ENCODE assay signal across 20 cellular contexts in genomic region chr12:42396473-42397259, GRCh38.
DNase-seq lines count a peak whose midpoint lies in the region; ATAC-seq and TF ChIP-seq lines count a peak whose summit lies in the region.
"Had no signal": no experiment of that assay in that cellular context is flagged by ENCODE, and none has a peak within 500 bp of the region (broad histone marks: within the 10 kb centered on the region; RNA-seq: fewer than 3 reads in every experiment).

No MANE protein-coding gene starts in this region.

- H3K27ac Mint-ChIP-seq in activated B cell treated with CpG ODN at 0.5 μM for 24 hours (peak overlapping the region; percentile 41), nephron (peak overlapping the region; percentile 18 to 86 (median 65))
- no peak overlapping the region for H3K27ac Mint-ChIP-seq in activated CD8-positive, alpha-beta memory T cell treated with anti-CD3 and anti-CD28 coated beads, Interleukin-2, amount 10 ng/mL, durations not matched to agents 7 days and 5 days

- no peaks in the 10 kb centered on the region for H3K4me1 ChIP-seq in HEK293 (ENCODE audit: control insufficient read depth, insufficient read depth, low read length)
- H3K4me1 ChIP-seq: esophagus squamous epithelium had no signal

- H3K9me3 ChIP-seq in HEK293 (ENCODE audit: control insufficient read depth, insufficient read depth, low read depth, low read length): no peaks in the 10 kb centered on the region
- H3K9me3 ChIP-seq: esophagus squamous epithelium, thoracic aorta had no signal

- no peak overlapping the region for H3K4me3 ChIP-seq in HEK293 (ENCODE audit: low read depth, low read length)
- H3K4me3 ChIP-seq: BLaER1, coronary artery, esophagus squamous epithelium, thoracic aorta had no signal

- TF ChIP-seq CTCF in HEK293 (tag by site-specific recombination; IDR thresholded peaks at IDR 0.05): no peak
- no peak for TF ChIP-seq CTCF in activated B cell treated with CpG ODN at 0.5 μM for 24 hours (IDR thresholded peaks at IDR 0.05)
- no peak for TF ChIP-seq CTCF in nephron (IDR thresholded peaks at IDR 0.05; ENCODE audit: unreplicated experiment in 3 of 3)

- CTCF ChIA-PET in HEK293 (lab: Yijun Ruan, JAX) (interaction anchor here (1.5 to 1.9 kb wide), 2 partner anchors 24 to 100 kb away, joined by 4 to 8 read pairs; no protein-coding TSS in a partner anchor), activated B cell treated with CpG ODN at 0.5 μM for 24 hours (lab: Charles Lee) (interaction anchor here (1.6 kb wide), 1 partner anchor 25 kb away, joined by 4 read pairs; no protein-coding TSS in a partner anchor)
- CTCF ChIA-PET in activated CD8-positive, alpha-beta memory T cell treated with anti-CD3 and anti-CD28 coated beads, Interleukin-2, amount 10 ng/mL, durations not matched to agents 7 days and 5 days (lab: Charles Lee): no interaction called here

- H3K4me3 Mint-ChIP-seq in activated B cell treated with CpG ODN at 0.5 μM for 24 hours: no peak overlapping the region
- H3K4me3 Mint-ChIP-seq in nephron: no peak overlapping the region
- no peak overlapping the region for H3K4me3 Mint-ChIP-seq in activated CD8-positive, alpha-beta memory T cell treated with anti-CD3 and anti-CD28 coated beads, Interleukin-2, amount 10 ng/mL, durations not matched to agents 7 days and 5 days
- H3K4me3 Mint-ChIP-seq: T-cell had no signal

- peaks cover 7 to 28% of the 10 kb centered on the region in 2 experiments; a peak in 2 of 3 replicates for H3K36me3 ChIP-seq in HEK293 (ENCODE audit: control insufficient read depth in 2 of 2, insufficient read depth in 1 of 2, low read length in 2 of 2)
- H3K36me3 ChIP-seq: thoracic aorta had no signal

- POLR2A ChIA-PET in HEK293 (lab: Yijun Ruan, JAX): no interaction called here
- POLR2A ChIA-PET in activated B cell treated with CpG ODN at 0.5 μM for 24 hours (lab: Charles Lee): no interaction called here

- H3K4me1 Mint-ChIP-seq in activated B cell treated with CpG ODN at 0.5 μM for 24 hours: peaks cover 20% of the 10 kb centered on the region
- H3K4me1 Mint-ChIP-seq in nephron: peaks cover 16% of the 10 kb centered on the region
- H3K4me1 Mint-ChIP-seq in activated CD8-positive, alpha-beta memory T cell treated with anti-CD3 and anti-CD28 coated beads, Interleukin-2, amount 10 ng/mL, durations not matched to agents 7 days and 5 days: peaks cover 4% of the 10 kb centered on the region

- peak; percentile 50 for ATAC-seq in GM18502 (IDR thresholded peaks at IDR 0.05; ENCODE audit: poor library complexity, unreplicated experiment)
- peak; percentile 62 for ATAC-seq in activated B cell treated with CpG ODN at 0.5 μM for 24 hours (ENCODE audit: low read depth)
- no peak for ATAC-seq in activated CD8-positive, alpha-beta memory T cell treated with anti-CD3 and anti-CD28 coated beads, Interleukin-2, amount 10 ng/mL, durations not matched to agents 7 days and 5 days
- ATAC-seq: left lobe of liver, T-cell had no signal

- no peak overlapping the region for H3K27ac ChIP-seq in HEK293 (ENCODE audit: extremely low read depth, low read depth, low read length)
- H3K27ac ChIP-seq: BLaER1, coronary artery, esophagus squamous epithelium, RWPE1, thoracic aorta had no signal

- intact Hi-C loops in activated B cell treated with CpG ODN at 0.5 μM for 24 hours (cut with micrococcal nuclease): loop anchor here (2.0 to 5.0 kb wide), 2 partner anchors 14 to 86 kb away; no protein-coding TSS in a partner anchor

- no peaks in the 10 kb centered on the region for H3K9me3 Mint-ChIP-seq in activated B cell treated with CpG ODN at 0.5 μM for 24 hours
- H3K9me3 Mint-ChIP-seq in nephron: no peaks in the 10 kb centered on the region
- H3K9me3 Mint-ChIP-seq in activated CD8-positive, alpha-beta memory T cell treated with anti-CD3 and anti-CD28 coated beads, Interleukin-2, amount 10 ng/mL, durations not matched to agents 7 days and 5 days (ENCODE audit: low read depth): no peaks in the 10 kb centered on the region
- H3K9me3 Mint-ChIP-seq: T-cell had no signal

- H3K27me3 Mint-ChIP-seq in activated B cell treated with CpG ODN at 0.5 μM for 24 hours: no peaks in the 10 kb centered on the region
- H3K27me3 Mint-ChIP-seq in nephron (ENCODE audit: low read depth): no peaks in the 10 kb centered on the region
- no peaks in the 10 kb centered on the region for H3K27me3 Mint-ChIP-seq in activated CD8-positive, alpha-beta memory T cell treated with anti-CD3 and anti-CD28 coated beads, Interleukin-2, amount 10 ng/mL, durations not matched to agents 7 days and 5 days
- H3K27me3 Mint-ChIP-seq: T-cell had no signal

- DNase-seq in activated B cell treated with CpG ODN at 0.5 μM for 24 hours (no peak), NCI-H748 treated with DMSO at 0.1 percent for 48 hours (lab: John Stamatoyannopoulos, UW) (no peak), NCI-H2107 treated with DMSO at 0.1 percent for 48 hours (lab: John Stamatoyannopoulos, UW; ENCODE audit: unreplicated experiment) (no peak)
- no peak for DNase-seq in activated CD8-positive, alpha-beta memory T cell treated with anti-CD3 and anti-CD28 coated beads, Interleukin-2, amount 10 ng/mL, durations not matched to agents 7 days and 5 days
- DNase-seq: activated CD8-positive, alpha-beta memory T cell treated with anti-CD3 and anti-CD28 coated beads, Interleukin-2, amount 50 U/mL, for 48 hours; amniotic stem cell; esophagus squamous epithelium; HCEC 1CT; hippocampal formation; NCI-H1930; NCI-H526 treated with DMSO at 0.1 percent for 48 hours; T-cell had no signal

- peaks cover 70% of the 10 kb centered on the region for H3K36me3 Mint-ChIP-seq in activated B cell treated with CpG ODN at 0.5 μM for 24 hours (ENCODE audit: low read depth)
- peaks cover 36% of the 10 kb centered on the region for H3K36me3 Mint-ChIP-seq in nephron (ENCODE audit: low read depth)
- H3K36me3 Mint-ChIP-seq in activated CD8-positive, alpha-beta memory T cell treated with anti-CD3 and anti-CD28 coated beads, Interleukin-2, amount 10 ng/mL, durations not matched to agents 7 days and 5 days: peaks cover 21% of the 10 kb centered on the region

TF ChIP-seq in HEK293, 187 proteins besides CTCF, POLR2A, EP300 and RAD21:
- TF ChIP-seq PRDM6 (tag by site-specific recombination; IDR thresholded peaks at IDR 0.05) (no peak), ZNF138 (tag by site-specific recombination; IDR thresholded peaks at IDR 0.05; ENCODE audit: borderline replicate concordance) (no peak), GLI2 (tag by site-specific recombination; IDR thresholded peaks at IDR 0.05; ENCODE audit: borderline replicate concordance, low read depth) (no peak), ZNF2 (tag by site-specific recombination; IDR thresholded peaks at IDR 0.05) (no peak), ZNF830 (tag by site-specific recombination; IDR thresholded peaks at IDR 0.05; ENCODE audit: low read depth) (no peak), ZNF654 (tag by site-specific recombination; IDR thresholded peaks at IDR 0.05; ENCODE audit: low read depth) (0 out of 2 replicates have a peak, but pooled peaks have one; percentile 5), ZNF211 (tag by site-specific recombination; IDR thresholded peaks at IDR 0.05; ENCODE audit: low read depth) (no peak), ZNF133 (tag by site-specific recombination; IDR thresholded peaks at IDR 0.05) (no peak), ZNF391 (tag by site-specific recombination; IDR thresholded peaks at IDR 0.05; ENCODE audit: borderline replicate concordance, low read depth) (no peak), ZNF701 (tag by site-specific recombination; IDR thresholded peaks at IDR 0.05) (no peak), ZNF610 (tag by site-specific recombination; IDR thresholded peaks at IDR 0.05; ENCODE audit: borderline replicate concordance) (no peak), KLF16 (tag by site-specific recombination; IDR thresholded peaks at IDR 0.05) (no peak)
- TF ChIP-seq, protein P1, sequence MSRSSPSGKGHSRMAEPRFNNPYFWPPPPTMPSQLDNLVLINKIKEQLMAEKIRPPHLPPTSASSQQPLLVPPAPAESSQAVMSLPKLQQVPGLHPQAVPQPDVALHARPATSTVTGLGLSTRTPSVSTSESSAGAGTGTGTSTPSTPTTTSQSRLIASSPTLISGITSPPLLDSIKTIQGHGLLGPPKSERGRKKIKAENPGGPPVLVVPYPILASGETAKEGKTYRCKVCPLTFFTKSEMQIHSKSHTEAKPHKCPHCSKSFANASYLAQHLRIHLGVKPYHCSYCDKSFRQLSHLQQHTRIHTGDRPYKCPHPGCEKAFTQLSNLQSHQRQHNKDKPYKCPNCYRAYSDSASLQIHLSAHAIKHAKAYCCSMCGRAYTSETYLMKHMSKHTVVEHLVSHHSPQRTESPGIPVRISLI (tag by site-specific recombination; IDR thresholded peaks at IDR 0.05): peak; percentile 49; the same call in 1 of the 2 replicates
